Comparison of ENCODE assay signal across 23 cellular contexts in genomic region chr12:86006727-86007126, GRCh38.
DNase-seq lines count a peak whose midpoint lies in the region; ATAC-seq, FAIRE-seq and TF ChIP-seq lines count a peak whose summit lies in the region.
"Had no signal": no experiment of that assay in that cellular context is flagged by ENCODE, and none has a peak within 500 bp of the region (broad histone marks: within the 10 kb centered on the region; RNA-seq: fewer than 3 reads in every experiment).

No MANE protein-coding gene starts in this region.

- H3K9me3 ChIP-seq in keratinocyte (ENCODE audit: control insufficient read depth, low read depth, low read length): no peaks in the 10 kb centered on the region

- no peaks in the 10 kb centered on the region for H3K79me2 ChIP-seq in keratinocyte (ENCODE audit: control insufficient read depth, insufficient read depth, low read length)

- no peak for TF ChIP-seq CTCF in choroid plexus epithelial cell (conservative IDR thresholded peaks at IDR 0.05; ENCODE audit: low read depth, low read length)
- no peak for TF ChIP-seq CTCF in keratinocyte (optimal IDR thresholded peaks at IDR 0.05 in 1 of 3, IDR thresholded peaks at IDR 0.05 in 1 of 3, conservative IDR thresholded peaks at IDR 0.05 in 1 of 3; ENCODE audit: extremely low read depth in 1 of 3, insufficient read depth in 2 of 3, low read length in 3 of 3)

- no peaks in the 10 kb centered on the region for H3K9me1 ChIP-seq in keratinocyte (ENCODE audit: control insufficient read depth, extremely low read depth, insufficient read depth, low read length)

- no peak for TF ChIP-seq POLR2A in GM12892 (IDR thresholded peaks at IDR 0.05; ENCODE audit: low read depth, low read length)

- H3K4me2 ChIP-seq in keratinocyte (ENCODE audit: control insufficient read depth, extremely low read depth, insufficient read depth, low read depth, low read length): no peak overlapping the region

- H3K9ac ChIP-seq in keratinocyte (ENCODE audit: control insufficient read depth, extremely low read depth, insufficient read depth, low read length): no peak overlapping the region

- dilution Hi-C loops in keratinocyte (cut with MboI; ENCODE audit: extremely low pct_ligation_motif_present, low sequenced_read_pairs): no loop called here

- no peak overlapping the region for H2AFZ ChIP-seq in keratinocyte (ENCODE audit: control insufficient read depth, low read length)

- H3K36me3 ChIP-seq in keratinocyte (ENCODE audit: control insufficient read depth in 2 of 2, extremely low read depth in 1 of 2, insufficient read depth in 2 of 2, low read length in 2 of 2): no peaks in the 10 kb centered on the region

- ATAC-seq in GM19324 (IDR thresholded peaks at IDR 0.05; ENCODE audit: low FRiP score, unreplicated experiment): no peak
- ATAC-seq: Panc1 had no signal

- FAIRE-seq in keratinocyte (lab: Jason Lieb, UNC): peak; percentile 76
- no peak for FAIRE-seq in GM12892 (lab: Jason Lieb, UNC)
- FAIRE-seq in GM19239 (lab: Jason Lieb, UNC): no peak

- peaks cover 6% of the 10 kb centered on the region for H3K4me1 ChIP-seq in keratinocyte (ENCODE audit: control insufficient read depth, extremely low read depth, insufficient read depth, low read length)

- H3K27ac ChIP-seq in keratinocyte (ENCODE audit: control insufficient read depth, insufficient read depth, low read length): no peak overlapping the region
- H3K27ac ChIP-seq: C4-2B, HL-60 had no signal

- H3K4me3 ChIP-seq in choroid plexus epithelial cell (ENCODE audit: low read depth, low read length): no peak overlapping the region
- H3K4me3 ChIP-seq in keratinocyte (ENCODE audit: control insufficient read depth in 2 of 3, extremely low read depth in 1 of 3, insufficient read depth in 2 of 3, low read depth in 1 of 3, low read length in 3 of 3): no peak overlapping the region

- H3K27me3 ChIP-seq in keratinocyte (ENCODE audit: control insufficient read depth, extremely low read depth, insufficient read depth, low read length): no peaks in the 10 kb centered on the region

- H4K20me1 ChIP-seq in keratinocyte (ENCODE audit: control insufficient read depth, extremely low read depth, insufficient read depth, low read length): no peaks in the 10 kb centered on the region

- peak; percentile 1 for DNase-seq in A172 (ENCODE audit: low spot score)
- peak; percentile 77 for DNase-seq in NCI-H226
- DNase-seq in choroid plexus epithelial cell (ENCODE audit: low read depth): peak; percentile 6
- DNase-seq in keratinocyte (ENCODE audit: low read depth, low spot score): no peak
- no peak for DNase-seq in GM12892 (ENCODE audit: insufficient read length)
- DNase-seq in GM19239 (ENCODE audit: insufficient read length, low spot score): no peak
- DNase-seq in HK-2 (ENCODE audit: unreplicated experiment): no peak
- DNase-seq: 8988T; CD8-positive, alpha-beta memory T cell; EL; H7; KG1; NCI-H1105; NCI-H146; NCI-H2029; NCI-H2227 treated with DMSO at 0.1 percent for 48 hours; NCI-H524; NCI-H774; NK-92 treated with Interleukin-12 subunit alpha and Interleukin-12 subunit beta, amount 100 ng/mL, for 24 hours had no signal

Comparison
In these comparisons a context has a peak if more than half of its experiments do, and no peak if none do; other contexts are left out.
1. DNase-seq: peak in A172 (single experiment), NCI-H226 (single experiment) and choroid plexus epithelial cell (single experiment); none in keratinocyte (single experiment), GM12892 (single experiment), GM19239 (single experiment) and HK-2 (single experiment).